Comparison of ENCODE assay signal across 14 cellular contexts in genomic region chr3:78734048-78734637, GRCh38.
DNase-seq lines count a peak whose midpoint lies in the region; ATAC-seq and TF ChIP-seq lines count a peak whose summit lies in the region.
"Had no signal": no experiment of that assay in that cellular context is flagged by ENCODE, and none has a peak within 500 bp of the region (broad histone marks: within the 10 kb centered on the region; RNA-seq: fewer than 3 reads in every experiment).

No MANE protein-coding gene starts in this region.

- POLR2A ChIA-PET in GM10248 (lab: Yijun Ruan, JAX), result no interaction called here

- peak; percentile 0 for DNase-seq in COLO668 (lab: John Stamatoyannopoulos, UW; ENCODE audit: unreplicated experiment)
- peak; percentile 63 for DNase-seq in HFF-Myc (ENCODE audit: extremely low read depth, low read depth)
- DNase-seq in RPMI7951 (ENCODE audit: low read depth), result peak; percentile 88
- DNase-seq in fibroblast of pulmonary artery (ENCODE audit: low read depth), result peak; percentile 34
- DNase-seq in dermis blood vessel endothelial cell, result no peak
- DNase-seq in GM10248 (ENCODE audit: extremely low spot score), result no peak
- no peak for DNase-seq in 8988T
- DNase-seq: activated CD4-positive, alpha-beta T cell treated with anti-CD3 and anti-CD28 coated beads for 4 hours; cortex of kidney; head of caudate nucleus; NCI-H187; SIG-M5 had no signal

- TF ChIP-seq CTCF in HFF-Myc (IDR thresholded peaks at IDR 0.05; ENCODE audit: low read depth, low read length, missing control alignments), result no peak
- no peak for TF ChIP-seq CTCF in fibroblast of pulmonary artery (IDR thresholded peaks at IDR 0.05; ENCODE audit: low read length, missing control alignments)
- no peak for TF ChIP-seq CTCF in GM10248 (IDR thresholded peaks at IDR 0.05; ENCODE audit: control extremely low read depth, extremely low read depth, low read depth, missing control alignments)

- CTCF ChIA-PET in GM10248 (lab: Yijun Ruan, JAX), result no interaction called here

- no peak for ATAC-seq in HG03442 (IDR thresholded peaks at IDR 0.05; ENCODE audit: unreplicated experiment)

- no peak overlapping the region for H3K4me3 ChIP-seq in HFF-Myc (replicated peaks; ENCODE audit: low read depth, low read length)
- no peak overlapping the region for H3K4me3 ChIP-seq in fibroblast of pulmonary artery (replicated peaks; ENCODE audit: low read depth, low read length)
- H3K4me3 ChIP-seq: thyroid gland had no signal

Comparison
In these comparisons a context has a peak if more than half of its experiments do, and no peak if none do; other contexts are left out.
1. DNase-seq: peak in COLO668 (single experiment), HFF-Myc (single experiment), RPMI7951 (single experiment) and fibroblast of pulmonary artery (single experiment); none in dermis blood vessel endothelial cell (single experiment), GM10248 (single experiment) and 8988T (single experiment).